In genomic region chr17:21193031-21193430, GRCh38 we compare ENCODE assay signal across 25 cellular contexts. TPM values are rescaled to one million over a fixed set of nuclear protein-coding genes. Genes with fewer than 3 reads are reported as not detected.
A peak's percentile ranks its signal among the peaks of the same experiment; 100 is the strongest.
DNase-seq lines count a peak whose midpoint lies in the region; ATAC-seq, FAIRE-seq and TF ChIP-seq lines count a peak whose summit lies in the region.
"Had no signal": no experiment of that assay in that cellular context is flagged by ENCODE, and none has a peak within 500 bp of the region (broad histone marks: within the 10 kb centered on the region; RNA-seq: fewer than 3 reads in every experiment).

No MANE protein-coding gene starts in this region.

- TF ChIP-seq CTCF in osteoblast (IDR thresholded peaks at IDR 0.05; ENCODE audit: extremely low read depth, low read depth, low read length) = no peak

- no peak overlapping the region for H3K27ac Mint-ChIP-seq in activated CD8-positive, alpha-beta memory T cell treated with anti-CD3 and anti-CD28 coated beads, Interleukin-2, amount 10 ng/mL, durations not matched to agents 7 days and 5 days
- H3K27ac Mint-ChIP-seq: activated naive CD4-positive, alpha-beta T cell treated with anti-CD3 and anti-CD28 coated beads, Interleukin-2, amount 50 U/mL, for 24 hours had no signal

- peaks cover 25% of the 10 kb centered on the region for H3K79me2 ChIP-seq in osteoblast (ENCODE audit: insufficient read depth, low read length)

- peak; percentile 51 for DNase-seq in activated CD8-positive, alpha-beta memory T cell treated with anti-CD3 and anti-CD28 coated beads, Interleukin-2, amount 10 ng/mL, durations not matched to agents 7 days and 5 days
- no peak for DNase-seq in activated CD8-positive, alpha-beta memory T cell treated with anti-CD3 and anti-CD28 coated beads, Interleukin-2, amount 50 U/mL, for 48 hours
- DNase-seq in RPMI8226 (peak; percentile 86), osteoblast (ENCODE audit: insufficient read length, low spot score, missing footprints) (peak; percentile 17), GM19239 (ENCODE audit: insufficient read length, low spot score) (no peak), 8988T (no peak), NCI-H82 treated with DMSO at 0.1 percent for 48 hours (lab: John Stamatoyannopoulos, UW; ENCODE audit: unreplicated experiment) (no peak)
- DNase-seq: activated CD8-positive, alpha-beta memory T cell treated with anti-CD3 and anti-CD28 coated beads, Interleukin-2, amount 50 U/mL, for 4 hours; Calu3; cortex of kidney; foreskin melanocyte; GF-D8; Karpas-422; mesendoderm; natural killer cell; NCI-H1417 treated with DMSO at 0.1 percent for 48 hours; NCI-H526; stimulated activated CD4-positive, alpha-beta T cell treated with anti-CD3 and anti-CD28 coated beads, Interleukin-2, amount 100 ng/mL, for 24 hours had no signal

- peaks cover 12% of the 10 kb centered on the region for H4K20me1 ChIP-seq in osteoblast (ENCODE audit: insufficient read depth, low read length)

- peaks cover 18% of the 10 kb centered on the region for H3K4me1 Mint-ChIP-seq in activated CD8-positive, alpha-beta memory T cell treated with anti-CD3 and anti-CD28 coated beads, Interleukin-2, amount 10 ng/mL, durations not matched to agents 7 days and 5 days

- no peak overlapping the region for H3K27ac ChIP-seq in osteoblast (ENCODE audit: low read depth, low read length)
- H3K27ac ChIP-seq: parathyroid adenoma had no signal

- H3K4me2 ChIP-seq in osteoblast (ENCODE audit: insufficient read depth, low read length) = no peak overlapping the region

- no peak overlapping the region for H3K4me3 Mint-ChIP-seq in activated CD8-positive, alpha-beta memory T cell treated with anti-CD3 and anti-CD28 coated beads, Interleukin-2, amount 10 ng/mL, durations not matched to agents 7 days and 5 days
- H3K4me3 Mint-ChIP-seq: activated naive CD4-positive, alpha-beta T cell treated with anti-CD3 and anti-CD28 coated beads, Interleukin-2, amount 50 U/mL, for 24 hours; natural killer cell had no signal

- peaks cover 26% of the 10 kb centered on the region for H3K36me3 ChIP-seq in osteoblast (ENCODE audit: insufficient read depth, low read length)

- no peaks in the 10 kb centered on the region for H3K27me3 Mint-ChIP-seq in activated CD8-positive, alpha-beta memory T cell treated with anti-CD3 and anti-CD28 coated beads, Interleukin-2, amount 10 ng/mL, durations not matched to agents 7 days and 5 days
- H3K27me3 Mint-ChIP-seq: activated naive CD4-positive, alpha-beta T cell treated with anti-CD3 and anti-CD28 coated beads, Interleukin-2, amount 50 U/mL, for 24 hours had no signal

- no peak for FAIRE-seq in GM19239 (lab: Jason Lieb, UNC)
- FAIRE-seq: GM12891, urothelium cell line had no signal

- no peaks in the 10 kb centered on the region for H3K27me3 ChIP-seq in osteoblast (ENCODE audit: insufficient read depth, low read length)

- TF ChIP-seq EP300 in Ishikawa (IDR thresholded peaks at IDR 0.05; ENCODE audit: borderline replicate concordance) = no peak

- H3K9me3 Mint-ChIP-seq in activated CD8-positive, alpha-beta memory T cell treated with anti-CD3 and anti-CD28 coated beads, Interleukin-2, amount 10 ng/mL, durations not matched to agents 7 days and 5 days (ENCODE audit: low read depth) = no peaks in the 10 kb centered on the region
- H3K9me3 Mint-ChIP-seq: activated naive CD4-positive, alpha-beta T cell treated with anti-CD3 and anti-CD28 coated beads, Interleukin-2, amount 50 U/mL, for 24 hours; natural killer cell had no signal

- TF ChIP-seq RAD21 in Ishikawa (IDR thresholded peaks at IDR 0.05; ENCODE audit: low read depth) = no peak

- no peak overlapping the region for H3K4me3 ChIP-seq in osteoblast (ENCODE audit: insufficient read depth, low read length)
- H3K4me3 ChIP-seq: HAP-1 had no signal

- CTCF ChIA-PET in activated CD8-positive, alpha-beta memory T cell treated with anti-CD3 and anti-CD28 coated beads, Interleukin-2, amount 10 ng/mL, durations not matched to agents 7 days and 5 days (lab: Charles Lee) = interaction anchor here (2.5 kb wide), 1 partner anchor 74 kb away, joined by 7 read pairs; no protein-coding TSS in a partner anchor

- H3K4me1 ChIP-seq in osteoblast (ENCODE audit: insufficient read depth, low read length) = no peaks in the 10 kb centered on the region
- H3K4me1 ChIP-seq: HAP-1, parathyroid adenoma had no signal

- peak; percentile 69 for ATAC-seq in activated CD8-positive, alpha-beta memory T cell treated with anti-CD3 and anti-CD28 coated beads, Interleukin-2, amount 10 ng/mL, durations not matched to agents 7 days and 5 days
- ATAC-seq: natural killer cell, Panc1 had no signal

- peaks cover 19% of the 10 kb centered on the region for H3K36me3 Mint-ChIP-seq in activated CD8-positive, alpha-beta memory T cell treated with anti-CD3 and anti-CD28 coated beads, Interleukin-2, amount 10 ng/mL, durations not matched to agents 7 days and 5 days
- H3K36me3 Mint-ChIP-seq: natural killer cell had no signal

- H3K9me3 ChIP-seq in osteoblast (ENCODE audit: low read depth, low read length) = no peaks in the 10 kb centered on the region
- H3K9me3 ChIP-seq: HAP-1 had no signal

- H2AFZ ChIP-seq in osteoblast (ENCODE audit: low read length) = no peak overlapping the region
- H2AFZ ChIP-seq: parathyroid adenoma had no signal

TF ChIP-seq in Ishikawa, 13 proteins besides CTCF, POLR2A, EP300 and RAD21:
- TF ChIP-seq TCF12 (IDR thresholded peaks at IDR 0.05; ENCODE audit: low read depth) (no peak), ZBTB7A (IDR thresholded peaks at IDR 0.05; ENCODE audit: low read depth) (no peak), NFIC (IDR thresholded peaks at IDR 0.05) (peak; percentile 51), FOXM1 (IDR thresholded peaks at IDR 0.05; ENCODE audit: borderline replicate concordance, low read depth) (no peak)

RNA-seq across cellular contexts. Expression of gene TMEM11, which starts 20.9 kb away (rescaled TPM):
- 10 to 100 TPM; 24.8 to 29.3 TPM for total RNA-seq in activated CD8-positive, alpha-beta memory T cell treated with anti-CD3 and anti-CD28 coated beads, Interleukin-2, amount 10 ng/mL, durations not matched to agents 7 days and 5 days
- total RNA-seq in osteoblast = 12.1 and 18.1 TPM in 2 replicates

Comparison
In these comparisons a context has a peak if more than half of its experiments do, and no peak if none do; other contexts are left out.
1. DNase-seq: peak in activated CD8-positive, alpha-beta memory T cell treated with anti-CD3 and anti-CD28 coated beads, Interleukin-2, amount 10 ng/mL, durations not matched to agents 7 days and 5 days (single experiment), RPMI8226 (single experiment) and osteoblast (single experiment); none in activated CD8-positive, alpha-beta memory T cell treated with anti-CD3 and anti-CD28 coated beads, Interleukin-2, amount 50 U/mL, for 48 hours (single experiment), GM19239 (single experiment), 8988T (single experiment) and NCI-H82 treated with DMSO at 0.1 percent for 48 hours (single experiment).